In the genomic region with DNA sequence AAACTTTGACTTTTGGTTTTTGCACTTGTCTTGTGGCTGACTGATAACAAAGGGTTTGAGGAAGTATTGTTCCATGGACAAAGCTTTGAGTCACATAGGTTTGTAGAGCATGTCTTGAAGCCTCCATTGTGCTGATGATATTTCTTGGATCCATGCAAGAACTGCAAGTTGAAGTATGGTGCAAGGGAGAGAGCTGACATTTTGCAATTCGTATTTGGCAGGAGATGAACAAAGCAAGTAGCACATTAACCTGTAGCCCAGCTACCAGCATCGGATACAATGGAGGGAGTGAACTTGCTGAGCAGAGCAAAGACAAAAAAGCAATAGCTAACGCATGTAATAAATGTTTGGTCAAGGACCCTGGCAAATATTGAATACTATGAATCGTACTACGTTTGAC, we compare ENCODE assay signal across 1 cellular context.
TF ChIP-seq lines count a peak whose summit lies in the region.

No MANE protein-coding gene starts in this region.

TF ChIP-seq in H1, 55 proteins besides CTCF, POLR2A, EP300 and RAD21:
- TF ChIP-seq RNF2 (IDR thresholded peaks at IDR 0.05; ENCODE audit: borderline replicate concordance, low read depth, low read length, missing control alignments, poor library complexity, severe bottlenecking) (no peak), RXRA (IDR thresholded peaks at IDR 0.05; ENCODE audit: insufficient read depth, low read depth, low read length) (no peak), SIX5 (IDR thresholded peaks at IDR 0.05; ENCODE audit: low read depth, low read length) (no peak), EZH2 (IDR thresholded peaks at IDR 0.05; ENCODE audit: low read depth, low read length, severe bottlenecking) (no peak), SP1 (IDR thresholded peaks at IDR 0.05; ENCODE audit: low read depth, low read length) (no peak), BACH1 (IDR thresholded peaks at IDR 0.05; ENCODE audit: low read length) (no peak)
